In genomic region chr1:211566431-211567025, GRCh38 we compare ENCODE assay signal across 12 cellular contexts. TPM values are rescaled to one million over a fixed set of nuclear protein-coding genes. Genes with fewer than 3 reads are reported as not detected.
DNase-seq lines count a peak whose midpoint lies in the region; ATAC-seq and TF ChIP-seq lines count a peak whose summit lies in the region.
"Had no signal": no experiment of that assay in that cellular context is flagged by ENCODE, and none has a peak within 500 bp of the region (broad histone marks: within the 10 kb centered on the region; RNA-seq: fewer than 3 reads in every experiment).

No MANE protein-coding gene starts in this region.

- H3K4me1 Mint-ChIP-seq in activated naive CD4-positive, alpha-beta T cell treated with anti-CD3 and anti-CD28 coated beads, Interleukin-2, amount 10 ng/mL, durations not matched to agents 7 days and 5 days, result peaks cover 10% of the 10 kb centered on the region
- no peaks in the 10 kb centered on the region for H3K4me1 Mint-ChIP-seq in osteocyte (ENCODE audit: unreplicated experiment)

- no peak overlapping the region for H3K4me3 Mint-ChIP-seq in activated naive CD4-positive, alpha-beta T cell treated with anti-CD3 and anti-CD28 coated beads, Interleukin-2, amount 10 ng/mL, durations not matched to agents 7 days and 5 days
- H3K4me3 Mint-ChIP-seq in osteocyte (ENCODE audit: unreplicated experiment), result no peak overlapping the region

- H3K9me3 Mint-ChIP-seq in activated naive CD4-positive, alpha-beta T cell treated with anti-CD3 and anti-CD28 coated beads, Interleukin-2, amount 10 ng/mL, durations not matched to agents 7 days and 5 days, result no peaks in the 10 kb centered on the region
- no peaks in the 10 kb centered on the region for H3K9me3 Mint-ChIP-seq in osteocyte (ENCODE audit: unreplicated experiment)
- H3K9me3 Mint-ChIP-seq: activated T-helper 2 cell treated with anti-CD3 and anti-CD28 coated beads, Interferon-gamma antibody, Interleukin-2, Interleukin-4, amounts not matched to agents 10 μg/mL and 5 μg/mL and 100 μg/mL, durations not matched to agents 14 hours and 24 hours and 36 hours had no signal

- CTCF ChIA-PET in activated naive CD4-positive, alpha-beta T cell treated with anti-CD3 and anti-CD28 coated beads, Interleukin-2, amount 10 ng/mL, durations not matched to agents 7 days and 5 days (lab: Charles Lee), result interaction anchor here (1.2 kb wide), 1 partner anchor 13 kb away, joined by 4 read pairs; no protein-coding TSS in a partner anchor

- peaks cover under 1% of the 10 kb centered on the region for H3K36me3 Mint-ChIP-seq in activated naive CD4-positive, alpha-beta T cell treated with anti-CD3 and anti-CD28 coated beads, Interleukin-2, amount 10 ng/mL, durations not matched to agents 7 days and 5 days
- peaks cover 2% of the 10 kb centered on the region for H3K36me3 Mint-ChIP-seq in osteocyte (ENCODE audit: unreplicated experiment)

- H3K27me3 Mint-ChIP-seq in activated naive CD4-positive, alpha-beta T cell treated with anti-CD3 and anti-CD28 coated beads, Interleukin-2, amount 10 ng/mL, durations not matched to agents 7 days and 5 days, result peaks cover 23% of the 10 kb centered on the region
- peaks cover 4% of the 10 kb centered on the region for H3K27me3 Mint-ChIP-seq in osteocyte (ENCODE audit: unreplicated experiment)

- intact Hi-C loops in sciatic nerve (cut with DNase I), result no loop called here

- no peak for TF ChIP-seq CTCF in osteocyte (IDR thresholded peaks at IDR 0.05)

- DNase-seq in activated naive CD4-positive, alpha-beta T cell treated with anti-CD3 and anti-CD28 coated beads, Interleukin-2, amount 10 ng/mL, durations not matched to agents 7 days and 5 days, result no peak
- DNase-seq in activated naive CD4-positive, alpha-beta T cell (lab: John Stamatoyannopoulos, UW), result no peak
- DNase-seq in osteocyte (ENCODE audit: extremely low spot score, unreplicated experiment) (peak; percentile 21), kidney glomerular epithelial cell (lab: John Stamatoyannopoulos, UW) (no peak), NCI-H2107 treated with DMSO at 0.1 percent for 48 hours (lab: John Stamatoyannopoulos, UW; ENCODE audit: unreplicated experiment) (no peak), sciatic nerve (ENCODE audit: low spot score) (no peak)
- DNase-seq: colonic mucosa, NCI-H1092 treated with DMSO at 0.1 percent for 48 hours had no signal

- ATAC-seq in GM21515 (IDR thresholded peaks at IDR 0.05; ENCODE audit: unreplicated experiment) (peak; percentile 77), HG03095 (IDR thresholded peaks at IDR 0.05; ENCODE audit: unreplicated experiment) (peak; percentile 94), sciatic nerve (no peak)
- ATAC-seq: Panc1 had no signal

- peak overlapping the region; percentile 58 for H3K27ac Mint-ChIP-seq in activated naive CD4-positive, alpha-beta T cell treated with anti-CD3 and anti-CD28 coated beads, Interleukin-2, amount 10 ng/mL, durations not matched to agents 7 days and 5 days
- no peak overlapping the region for H3K27ac Mint-ChIP-seq in osteocyte (ENCODE audit: unreplicated experiment)
- H3K27ac Mint-ChIP-seq: activated T-helper 2 cell treated with anti-CD3 and anti-CD28 coated beads, Interferon-gamma antibody, Interleukin-2, Interleukin-4, amounts not matched to agents 10 μg/mL and 5 μg/mL and 100 μg/mL, durations not matched to agents 14 hours and 24 hours and 36 hours had no signal

RNA-seq across cellular contexts. Expression of gene SLC30A1, which starts 12.4 kb away (rescaled TPM):
- total RNA-seq in osteocyte, result 12.1 and 14.2 TPM in 2 replicates
- total RNA-seq in sciatic nerve, result 24.6 TPM
